37 cellular contexts compared by ENCODE assay signal in the genomic region with DNA sequence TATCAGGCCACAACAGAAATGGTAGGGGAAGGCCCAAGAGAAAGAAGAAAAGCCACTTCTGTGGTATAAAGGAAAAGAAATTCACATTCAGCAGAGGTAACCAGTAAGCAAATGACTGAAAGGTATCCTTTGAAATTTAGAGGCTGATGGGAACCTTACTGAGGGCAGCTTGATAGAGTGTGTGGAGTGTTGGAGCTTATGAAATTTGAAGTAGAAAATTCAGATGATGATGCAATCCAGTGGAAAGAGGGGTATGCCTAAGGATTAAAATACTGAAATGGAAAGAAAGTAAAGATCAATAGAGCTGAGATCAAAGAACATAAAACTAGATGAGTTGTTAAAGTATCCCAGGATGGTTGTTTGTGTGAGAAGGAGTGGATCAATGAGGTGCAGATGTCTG.
"Had no signal": no experiment of that assay in that cellular context is flagged by ENCODE, and none has a peak within 500 bp of the region (broad histone marks: within the 10 kb centered on the region; RNA-seq: fewer than 3 reads in every experiment).

No MANE protein-coding gene starts in this region.

- H3K27ac Mint-ChIP-seq: activated B cell treated with CpG ODN at 0.5 μM for 24 hours; activated CD4-positive, alpha-beta memory T cell treated with anti-CD3 and anti-CD28 coated beads for 36 hours; activated CD4-positive, alpha-beta T cell treated with anti-CD3 and anti-CD28 coated beads, Interleukin-2, amount 10 ng/mL, durations not matched to agents 24 days and 14 days; activated CD8-positive, alpha-beta T cell treated with anti-CD3 and anti-CD28 coated beads for 36 hours; activated naive CD4-positive, alpha-beta T cell treated with anti-CD3 and anti-CD28 coated beads for 36 hours; activated naive CD4-positive, alpha-beta T cell treated with anti-CD3 and anti-CD28 coated beads, Interleukin-2, amount 50 U/mL, for 72 hours; activated naive CD8-positive, alpha-beta T cell treated with anti-CD3 and anti-CD28 coated beads for 36 hours; activated T-cell treated with anti-CD3 and anti-CD28 coated beads, Interleukin-2, amount 50 U/mL, for 72 hours; activated T-helper 1 cell treated with anti-CD3 and anti-CD28 coated beads, Interleukin-12 subunit alpha, Interleukin-12 subunit beta, Interleukin-2, Interleukin-4 antibody, amounts not matched to agents 30 ng/mL and 10 ng/mL and 1 ng/mL, durations not matched to agents 14 hours and 24 hours and 36 hours; activated T-helper 17 cell treated with anti-CD3 and anti-CD28 coated beads, Interleukin-2, amount 50 U/mL, for 72 hours; T-helper 1 cell treated with Interleukin-12 subunit alpha and Interleukin-12 subunit beta and Interleukin-4 antibody, amounts not matched to agents 30 μg/mL and 1 μg/mL, for 36 hours; T-helper 2 cell treated with Interferon-gamma antibody and Interleukin-4, amounts not matched to agents 5 μg/mL and 100 μg/mL, for 36 hours had no signal

- ATAC-seq: activated CD8-positive, alpha-beta T cell treated with anti-CD3 and anti-CD28 coated beads for 36 hours; activated naive CD4-positive, alpha-beta T cell treated with anti-CD3 and anti-CD28 coated beads, Interleukin-2, amount 50 U/mL, for 72 hours; activated T-cell treated with anti-CD3 and anti-CD28 coated beads, Interleukin-2, amount 50 U/mL, for 4 hours; activated T-cell treated with anti-CD3 and anti-CD28 coated beads, Interleukin-2, amount 50 U/mL, for 72 hours; activated T-helper 17 cell treated with anti-CD3 and anti-CD28 coated beads, Interleukin-2, amount 50 U/mL, for 72 hours; body of pancreas had no signal

- H3K9me3 Mint-ChIP-seq: activated B cell treated with CpG ODN at 0.5 μM for 24 hours; activated CD4-positive, alpha-beta memory T cell treated with anti-CD3 and anti-CD28 coated beads for 36 hours; activated CD4-positive, alpha-beta T cell treated with anti-CD3 and anti-CD28 coated beads, Interleukin-2, amount 10 ng/mL, durations not matched to agents 24 days and 14 days; activated CD8-positive, alpha-beta T cell treated with anti-CD3 and anti-CD28 coated beads for 36 hours; activated naive CD4-positive, alpha-beta T cell treated with anti-CD3 and anti-CD28 coated beads for 36 hours; activated naive CD4-positive, alpha-beta T cell treated with anti-CD3 and anti-CD28 coated beads, Interleukin-2, amount 50 U/mL, for 72 hours; activated naive CD8-positive, alpha-beta T cell treated with anti-CD3 and anti-CD28 coated beads for 36 hours; activated T-cell treated with anti-CD3 and anti-CD28 coated beads, Interleukin-2, amount 50 U/mL, for 4 hours; activated T-helper 1 cell treated with anti-CD3 and anti-CD28 coated beads, Interleukin-12 subunit alpha, Interleukin-12 subunit beta, Interleukin-2, Interleukin-4 antibody, amounts not matched to agents 30 ng/mL and 10 ng/mL and 1 ng/mL, durations not matched to agents 14 hours and 24 hours and 36 hours; activated T-helper 17 cell treated with anti-CD3 and anti-CD28 coated beads, Interleukin-2, amount 50 U/mL, for 72 hours; T-helper 1 cell treated with Interleukin-12 subunit alpha and Interleukin-12 subunit beta and Interleukin-4 antibody, amounts not matched to agents 30 μg/mL and 1 μg/mL, for 36 hours; T-helper 2 cell treated with Interferon-gamma antibody and Interleukin-4, amounts not matched to agents 5 μg/mL and 100 μg/mL, for 36 hours had no signal

- H3K27me3 ChIP-seq: body of pancreas, brain microvascular endothelial cell, breast epithelium had no signal

- H3K9me3 ChIP-seq: adrenal gland, body of pancreas, breast epithelium had no signal

- H3K4me3 ChIP-seq: adrenal gland, body of pancreas, breast epithelium had no signal

- H3K4me3 Mint-ChIP-seq: activated B cell treated with CpG ODN at 0.5 μM for 24 hours; activated CD4-positive, alpha-beta memory T cell treated with anti-CD3 and anti-CD28 coated beads for 36 hours; activated CD4-positive, alpha-beta T cell treated with anti-CD3 and anti-CD28 coated beads, Interleukin-2, amount 10 ng/mL, durations not matched to agents 24 days and 14 days; activated CD8-positive, alpha-beta T cell treated with anti-CD3 and anti-CD28 coated beads for 36 hours; activated naive CD4-positive, alpha-beta T cell treated with anti-CD3 and anti-CD28 coated beads for 36 hours; activated naive CD8-positive, alpha-beta T cell treated with anti-CD3 and anti-CD28 coated beads for 36 hours; activated T-cell treated with anti-CD3 and anti-CD28 coated beads, Interleukin-2, amount 50 U/mL, for 4 hours; activated T-cell treated with anti-CD3 and anti-CD28 coated beads, Interleukin-2, amount 50 U/mL, for 72 hours; activated T-helper 1 cell treated with anti-CD3 and anti-CD28 coated beads, Interleukin-12 subunit alpha, Interleukin-12 subunit beta, Interleukin-2, Interleukin-4 antibody, amounts not matched to agents 30 ng/mL and 10 ng/mL and 1 ng/mL, durations not matched to agents 14 hours and 24 hours and 36 hours; activated T-helper 17 cell treated with anti-CD3 and anti-CD28 coated beads, Interleukin-2, amount 50 U/mL, for 72 hours; T-helper 1 cell treated with Interleukin-12 subunit alpha and Interleukin-12 subunit beta and Interleukin-4 antibody, amounts not matched to agents 30 μg/mL and 1 μg/mL, for 36 hours; T-helper 2 cell treated with Interferon-gamma antibody and Interleukin-4, amounts not matched to agents 5 μg/mL and 100 μg/mL, for 36 hours had no signal

- H3K4me1 ChIP-seq: adrenal gland, body of pancreas, breast epithelium had no signal

- H3K4me1 Mint-ChIP-seq: activated B cell treated with CpG ODN at 0.5 μM for 24 hours; activated CD4-positive, alpha-beta T cell treated with anti-CD3 and anti-CD28 coated beads, Interleukin-2, amount 10 ng/mL, durations not matched to agents 24 days and 14 days; activated naive CD8-positive, alpha-beta T cell treated with anti-CD3 and anti-CD28 coated beads for 36 hours; activated T-helper 17 cell treated with anti-CD3 and anti-CD28 coated beads, Interleukin-2, amount 50 U/mL, for 72 hours had no signal

- FAIRE-seq: astrocyte, TTC549 had no signal

- DNase-seq: activated B cell treated with CpG ODN at 0.5 μM for 24 hours; activated CD4-positive, alpha-beta memory T cell treated with anti-CD3 and anti-CD28 coated beads for 36 hours; activated CD4-positive, alpha-beta T cell treated with anti-CD3 and anti-CD28 coated beads for 4 hours; activated CD4-positive, alpha-beta T cell treated with anti-CD3 and anti-CD28 coated beads, Interleukin-2, amount 10 ng/mL, durations not matched to agents 24 days and 14 days; activated CD4-positive, alpha-beta T cell treated with anti-CD3 and anti-CD28 coated beads, Interleukin-2, amount 50 U/mL, for 1 hour; activated CD4-positive, alpha-beta T cell treated with anti-CD3 and anti-CD28 coated beads, Interleukin-2, amount 50 U/mL, for 4 hours; activated CD4-positive, CD25-positive, alpha-beta regulatory T cell treated with anti-CD3 and anti-CD28 coated beads, Interleukin-2, amount 50 U/mL, for 72 hours; activated CD8-positive, alpha-beta memory T cell treated with anti-CD3 and anti-CD28 coated beads, Interleukin-2, amount 50 U/mL, for 4 hours; activated CD8-positive, alpha-beta T cell treated with anti-CD3 and anti-CD28 coated beads for 36 hours; activated effector memory CD4-positive, alpha-beta T cell treated with anti-CD3 and anti-CD28 coated beads, Interleukin-2, amount 50 U/mL, for 16 hours; activated gamma-delta T cell treated with Interleukin-2 at 50 U/mL for 16 hours; activated naive CD4-positive, alpha-beta T cell; activated naive CD4-positive, alpha-beta T cell treated with anti-CD3 and anti-CD28 coated beads for 36 hours; activated naive CD4-positive, alpha-beta T cell treated with anti-CD3 and anti-CD28 coated beads, Interleukin-2, amount 50 U/mL, for 16 hours; activated naive CD8-positive, alpha-beta T cell treated with anti-CD3 and anti-CD28 coated beads for 36 hours; activated T-cell treated with anti-CD3 and anti-CD28 coated beads for 4 hours; activated T-cell treated with anti-CD3 and anti-CD28 coated beads, Interleukin-2, amount 50 U/mL, for 1 hour; activated T-cell treated with anti-CD3 and anti-CD28 coated beads, Interleukin-2, amount 50 U/mL, for 4 hours; activated T-cell treated with anti-CD3 and anti-CD28 coated beads, Interleukin-2, amount 50 U/mL, for 72 hours; adrenal gland; amniotic stem cell; aorta; body of pancreas; brain microvascular endothelial cell; central memory CD4-positive, alpha-beta T cell; T-helper 1 cell; T-helper 2 cell; T-helper 9 cell had no signal

- H3K27ac ChIP-seq: adrenal gland, body of pancreas, brain microvascular endothelial cell, breast epithelium, VCaP had no signal

- H3K36me3 Mint-ChIP-seq: activated CD4-positive, alpha-beta memory T cell treated with anti-CD3 and anti-CD28 coated beads for 36 hours; activated naive CD4-positive, alpha-beta T cell treated with anti-CD3 and anti-CD28 coated beads, Interleukin-2, amount 50 U/mL, for 72 hours; activated naive CD8-positive, alpha-beta T cell treated with anti-CD3 and anti-CD28 coated beads for 36 hours had no signal

- H3K36me3 ChIP-seq: adrenal gland, brain microvascular endothelial cell, breast epithelium had no signal
